ENCODE assay signal across 1 cellular context in the genomic region with DNA sequence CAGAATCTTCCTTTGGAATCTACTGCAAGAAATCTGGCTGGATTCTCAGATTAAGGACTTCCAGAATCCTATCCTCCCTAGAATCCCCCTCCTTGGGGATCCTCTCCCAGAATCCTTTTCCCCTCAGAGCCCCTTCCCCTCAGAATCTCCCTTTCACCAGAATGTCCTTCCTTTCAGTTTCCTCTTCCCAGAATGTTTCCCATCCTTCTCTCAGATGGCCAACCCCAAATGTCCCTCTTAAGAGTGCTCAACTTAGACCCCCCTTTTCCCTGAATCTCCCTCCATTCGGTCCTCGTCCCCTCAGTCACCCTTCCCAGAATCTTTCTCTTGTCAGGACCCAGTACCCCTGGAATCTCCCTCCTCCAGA.
A peak's percentile ranks its signal among the peaks of the same experiment; 100 is the strongest.
TF ChIP-seq lines count a peak whose summit lies in the region.

No MANE protein-coding gene starts in this region.

TF ChIP-seq in HCT116, 20 proteins besides CTCF, POLR2A, EP300 and RAD21 (continued from another document):
- 0 out of 2 replicates have a peak, but pooled peaks have one; percentile 8 for TF ChIP-seq FOSL1 (IDR thresholded peaks at IDR 0.05; ENCODE audit: low read depth)
TF ChIP-seq in HCT116: peak in this region for 1.
